ENCODE assay signal across 17 cellular contexts in genomic region chr22:26546282-26546681, GRCh38. TPM values are rescaled to one million over a fixed set of nuclear protein-coding genes. Genes with fewer than 3 reads are reported as not detected.
DNase-seq lines count a peak whose midpoint lies in the region; ATAC-seq, FAIRE-seq and TF ChIP-seq lines count a peak whose summit lies in the region.
"Had no signal": no experiment of that assay in that cellular context is flagged by ENCODE, and none has a peak within 500 bp of the region (broad histone marks: within the 10 kb centered on the region; RNA-seq: fewer than 3 reads in every experiment).

No MANE protein-coding gene starts in this region.

- H3K27ac Mint-ChIP-seq in dendritic cell treated with granulocyte-macrophage colony-stimulating factor and Interleukin-4, amounts not matched to agents 40 ng/mL and 50 ng/mL, for 4 days, result peak overlapping the region; percentile 38

- no peaks in the 10 kb centered on the region for H3K27me3 Mint-ChIP-seq in dendritic cell treated with granulocyte-macrophage colony-stimulating factor and Interleukin-4, amounts not matched to agents 40 ng/mL and 50 ng/mL, for 4 days

- peak overlapping the region; percentile 2 for H3K27ac ChIP-seq in neutrophil
- H3K27ac ChIP-seq: hepatocyte, tibial artery, VCaP had no signal

- no peaks in the 10 kb centered on the region for H3K9me3 Mint-ChIP-seq in dendritic cell treated with granulocyte-macrophage colony-stimulating factor and Interleukin-4, amounts not matched to agents 40 ng/mL and 50 ng/mL, for 4 days

- H3K4me3 ChIP-seq in neutrophil (ENCODE audit: low read depth in 1 of 2, low read length in 1 of 2), result no peak overlapping the region
- H3K4me3 ChIP-seq: hepatocyte, tibial artery had no signal

- TF ChIP-seq POLR2A in GM12891 (IDR thresholded peaks at IDR 0.05; ENCODE audit: low read depth, low read length), result no peak

- peaks cover 6 to 7% of the 10 kb centered on the region in 2 experiments for H3K4me1 ChIP-seq in neutrophil (ENCODE audit: control insufficient read depth in 1 of 2, insufficient read depth in 1 of 2, low read depth in 1 of 2, low read length in 1 of 2)

- DNase-seq in NCI-H2227 (lab: John Stamatoyannopoulos, UW; ENCODE audit: unreplicated experiment) (peak; percentile 8), NCI-H2227 treated with DMSO at 0.1 percent for 48 hours (lab: John Stamatoyannopoulos, UW) (no peak), NCI-H187 (lab: John Stamatoyannopoulos, UW) (peak; percentile 1 to 6), GM12891 (ENCODE audit: insufficient read length, low spot score) (no peak), ACHN (no peak)
- DNase-seq: central memory CD4-positive, alpha-beta T cell; DMS 273 treated with DMSO at 0.1 percent for 48 hours; NCI-H1092; tibial artery had no signal

- peaks cover 59% of the 10 kb centered on the region for H3K36me3 Mint-ChIP-seq in dendritic cell treated with granulocyte-macrophage colony-stimulating factor and Interleukin-4, amounts not matched to agents 40 ng/mL and 50 ng/mL, for 4 days (ENCODE audit: low read depth)

- no peak for FAIRE-seq in GM12891 (lab: Jason Lieb, UNC)
- FAIRE-seq: A204.1 had no signal

- H3K36me3 ChIP-seq in neutrophil, result peaks cover 64% of the 10 kb centered on the region

- H3K4me1 Mint-ChIP-seq in dendritic cell treated with granulocyte-macrophage colony-stimulating factor and Interleukin-4, amounts not matched to agents 40 ng/mL and 50 ng/mL, for 4 days (ENCODE audit: low read depth), result peaks cover 65% of the 10 kb centered on the region

- ATAC-seq in HG03196 (IDR thresholded peaks at IDR 0.05; ENCODE audit: unreplicated experiment), result no peak
- ATAC-seq: HCT116, left lobe of liver had no signal

- no peak overlapping the region for H3K4me3 Mint-ChIP-seq in dendritic cell treated with granulocyte-macrophage colony-stimulating factor and Interleukin-4, amounts not matched to agents 40 ng/mL and 50 ng/mL, for 4 days

- no peaks in the 10 kb centered on the region for H3K9me3 ChIP-seq in neutrophil
- H3K9me3 ChIP-seq: tibial artery had no signal

- intact Hi-C loops in dendritic cell treated with granulocyte-macrophage colony-stimulating factor and Interleukin-4, amounts not matched to agents 40 ng/mL and 50 ng/mL, for 4 days (cut with micrococcal nuclease), result no loop called here

- in situ Hi-C loops in ACHN (cut with HindIII; ENCODE audit: low pct_ligation_motif_present, low pct_unique_long_range_greater_than_20kb, low sequenced_read_pairs), result no loop called here

- no peak for TF ChIP-seq CTCF in neutrophil (IDR thresholded peaks at IDR 0.05)

- no peaks in the 10 kb centered on the region for H3K27me3 ChIP-seq in neutrophil
- H3K27me3 ChIP-seq: hepatocyte, tibial artery had no signal

TF ChIP-seq in GM12891, 5 proteins besides CTCF, POLR2A, EP300 and RAD21:
- TF ChIP-seq SPI1 (IDR thresholded peaks at IDR 0.05; ENCODE audit: low read depth, low read length), result no peak
- no peak for TF ChIP-seq TAF1 (IDR thresholded peaks at IDR 0.05; ENCODE audit: low read depth, low read length)
- TF ChIP-seq POU2F2 (IDR thresholded peaks at IDR 0.05; ENCODE audit: low read depth, low read length), result no peak
- no peak for TF ChIP-seq PAX5 (IDR thresholded peaks at IDR 0.05; ENCODE audit: insufficient read depth, low read length, severe bottlenecking)
- no peak for TF ChIP-seq POLR2AphosphoS5 (IDR thresholded peaks at IDR 0.05; ENCODE audit: low read depth, low read length)

RNA-seq across cellular contexts. Expression of gene TFIP11, which starts 34.0 kb away (rescaled TPM):
- 20.4 TPM for polyA plus RNA-seq in GM12891 (2012; ENCODE audit: low read depth, missing spikeins)

RNA-seq across cellular contexts. Expression of gene TPST2, which starts 43.6 kb away (rescaled TPM):
- 13.3 TPM for polyA plus RNA-seq in GM12891 (2012; ENCODE audit: low read depth, missing spikeins)

Comparison
In these comparisons a context has a peak if more than half of its experiments do, and no peak if none do; other contexts are left out.
1. DNase-seq: peak in NCI-H2227 (single experiment) and NCI-H187 (2 of 2); none in NCI-H2227 treated with DMSO at 0.1 percent for 48 hours (single experiment), GM12891 (single experiment) and ACHN (single experiment).